ENCODE assay signal across 1 cellular context in the genomic region with DNA sequence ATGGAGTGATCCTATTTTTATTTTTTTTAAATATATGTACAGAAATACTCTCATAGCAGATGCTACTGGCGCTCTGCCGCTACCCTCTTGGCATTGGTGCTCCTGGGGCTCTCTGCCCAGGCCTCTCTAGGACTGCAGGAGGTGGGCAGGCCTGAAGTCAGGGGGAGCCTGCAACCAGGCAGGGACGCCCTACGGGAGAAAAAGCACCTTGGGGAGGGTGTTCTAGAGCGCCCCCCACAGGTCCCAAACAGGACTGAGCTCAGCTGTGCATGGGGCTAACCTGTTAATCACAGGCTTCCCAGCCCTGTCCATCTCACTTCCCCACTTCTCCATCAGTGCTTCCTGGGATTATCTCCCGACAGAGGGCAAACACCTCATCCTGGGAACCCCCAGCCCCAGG.
TF ChIP-seq lines count a peak whose summit lies in the region.

No MANE protein-coding gene starts in this region.

TF ChIP-seq in GM23338, 12 proteins besides CTCF, POLR2A, EP300 and RAD21 (continued from another document):
- TF ChIP-seq REST (IDR thresholded peaks at IDR 0.05; ENCODE audit: unreplicated experiment) (no peak), CREB1 (CRISPR knock-in tag; IDR thresholded peaks at IDR 0.05; ENCODE audit: low read depth) (no peak)
